Comparison of ENCODE assay signal across 1 cellular context in the genomic region with DNA sequence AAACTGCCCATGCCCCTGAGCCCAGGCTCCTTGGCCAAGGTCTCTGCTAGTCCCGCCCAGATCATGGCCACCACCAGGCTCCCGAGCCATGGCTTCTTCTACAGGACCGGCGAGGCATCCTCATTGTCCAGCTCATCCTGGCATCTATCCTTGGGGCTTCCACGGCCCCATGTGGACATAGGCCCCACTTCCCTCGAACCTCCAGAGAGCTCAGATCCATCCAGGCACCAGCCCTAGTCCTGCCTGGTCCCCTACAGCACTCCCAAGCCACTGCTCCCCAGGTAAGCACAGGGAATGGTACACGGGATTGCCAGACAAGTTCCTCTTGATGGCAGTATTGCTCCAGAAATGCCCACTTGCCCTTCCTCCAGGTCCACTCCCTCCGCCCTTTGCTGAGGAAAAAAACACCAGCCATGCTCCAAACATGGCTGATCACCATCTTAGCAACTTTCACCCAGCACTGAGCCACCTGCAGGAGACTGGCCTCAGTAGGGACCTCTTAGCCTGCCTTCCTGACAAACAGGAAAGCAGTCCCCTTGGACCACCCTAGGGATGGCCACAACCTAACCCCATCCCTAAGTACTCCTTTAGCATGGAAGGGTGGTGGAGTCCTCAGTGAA.
TF ChIP-seq lines count a peak whose summit lies in the region.

No MANE protein-coding gene starts in this region.

TF ChIP-seq in HepG2, 621 proteins besides CTCF, POLR2A, EP300 and RAD21 (continued from another document and continues in another):
- TF ChIP-seq, protein P1, sequence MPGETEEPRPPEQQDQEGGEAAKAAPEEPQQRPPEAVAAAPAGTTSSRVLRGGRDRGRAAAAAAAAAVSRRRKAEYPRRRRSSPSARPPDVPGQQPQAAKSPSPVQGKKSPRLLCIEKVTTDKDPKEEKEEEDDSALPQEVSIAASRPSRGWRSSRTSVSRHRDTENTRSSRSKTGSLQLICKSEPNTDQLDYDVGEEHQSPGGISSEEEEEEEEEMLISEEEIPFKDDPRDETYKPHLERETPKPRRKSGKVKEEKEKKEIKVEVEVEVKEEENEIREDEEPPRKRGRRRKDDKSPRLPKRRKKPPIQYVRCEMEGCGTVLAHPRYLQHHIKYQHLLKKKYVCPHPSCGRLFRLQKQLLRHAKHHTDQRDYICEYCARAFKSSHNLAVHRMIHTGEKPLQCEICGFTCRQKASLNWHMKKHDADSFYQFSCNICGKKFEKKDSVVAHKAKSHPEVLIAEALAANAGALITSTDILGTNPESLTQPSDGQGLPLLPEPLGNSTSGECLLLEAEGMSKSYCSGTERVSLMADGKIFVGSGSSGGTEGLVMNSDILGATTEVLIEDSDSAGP (CRISPR knock-in tag; IDR thresholded peaks at IDR 0.05; ENCODE audit: borderline replicate concordance), result peak; percentile 50; the same call in 1 of the 2 replicates
- TF ChIP-seq, protein P2, sequence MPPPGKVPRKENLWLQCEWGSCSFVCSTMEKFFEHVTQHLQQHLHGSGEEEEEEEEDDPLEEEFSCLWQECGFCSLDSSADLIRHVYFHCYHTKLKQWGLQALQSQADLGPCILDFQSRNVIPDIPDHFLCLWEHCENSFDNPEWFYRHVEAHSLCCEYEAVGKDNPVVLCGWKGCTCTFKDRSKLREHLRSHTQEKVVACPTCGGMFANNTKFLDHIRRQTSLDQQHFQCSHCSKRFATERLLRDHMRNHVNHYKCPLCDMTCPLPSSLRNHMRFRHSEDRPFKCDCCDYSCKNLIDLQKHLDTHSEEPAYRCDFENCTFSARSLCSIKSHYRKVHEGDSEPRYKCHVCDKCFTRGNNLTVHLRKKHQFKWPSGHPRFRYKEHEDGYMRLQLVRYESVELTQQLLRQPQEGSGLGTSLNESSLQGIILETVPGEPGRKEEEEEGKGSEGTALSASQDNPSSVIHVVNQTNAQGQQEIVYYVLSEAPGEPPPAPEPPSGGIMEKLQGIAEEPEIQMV (CRISPR knock-in tag; IDR thresholded peaks at IDR 0.05; ENCODE audit: low read depth), result no peak
- TF ChIP-seq HOXA3 (CRISPR knock-in tag; IDR thresholded peaks at IDR 0.05) (peak; percentile 79), PHB2 (IDR thresholded peaks at IDR 0.05; ENCODE audit: partially characterized antibody) (no peak), RNF2 (conservative IDR thresholded peaks at IDR 0.05; ENCODE audit: low read depth) (0 out of 2 replicates have a peak, but pooled peaks have one; percentile 37), TBX3 (IDR thresholded peaks at IDR 0.05; ENCODE audit: borderline replicate concordance) (no peak), PLRG1 (conservative IDR thresholded peaks at IDR 0.05) (no peak), ZNF441 (CRISPR knock-in tag; IDR thresholded peaks at IDR 0.05; ENCODE audit: borderline replicate concordance) (no peak), REXO4 (CRISPR knock-in tag; IDR thresholded peaks at IDR 0.05; ENCODE audit: borderline replicate concordance) (no peak), ZNF558 (CRISPR knock-in tag; IDR thresholded peaks at IDR 0.05; ENCODE audit: borderline replicate concordance) (no peak), KLF11 (CRISPR knock-in tag; IDR thresholded peaks at IDR 0.05) (no peak), RFXAP (CRISPR knock-in tag; IDR thresholded peaks at IDR 0.05; ENCODE audit: borderline replicate concordance) (no peak), MED1 (CRISPR knock-in tag; IDR thresholded peaks at IDR 0.05) (peak; percentile 63), TOE1 (CRISPR knock-in tag; IDR thresholded peaks at IDR 0.05) (no peak), SUZ12 (IDR thresholded peaks at IDR 0.05; ENCODE audit: low read depth, low read length) (no peak), SNRNP70 (IDR thresholded peaks at IDR 0.05; ENCODE audit: low read depth, low read length) (no peak), NONO (IDR thresholded peaks at IDR 0.05) (no peak), NONO (CRISPR knock-in tag; conservative IDR thresholded peaks at IDR 0.05) (0 out of 2 replicates have a peak, but pooled peaks have one; percentile 34), ETV5 (CRISPR knock-in tag; IDR thresholded peaks at IDR 0.05; ENCODE audit: borderline replicate concordance) (no peak), ZNF564 (CRISPR knock-in tag; IDR thresholded peaks at IDR 0.05) (no peak), DNMT3B (CRISPR knock-in tag; conservative IDR thresholded peaks at IDR 0.05) (no peak), ZBTB7A (CRISPR knock-in tag; IDR thresholded peaks at IDR 0.05) (peak; percentile 76; the same call in 1 of the 2 replicates), HOXD1 (CRISPR knock-in tag; IDR thresholded peaks at IDR 0.05) (no peak), ASH2L (IDR thresholded peaks at IDR 0.05; ENCODE audit: insufficient read length, low read depth, low read length) (no peak), ZNF605 (CRISPR knock-in tag; IDR thresholded peaks at IDR 0.05) (no peak), ZNF143 (CRISPR knock-in tag; IDR thresholded peaks at IDR 0.05) (no peak), ZNF557 (CRISPR knock-in tag; IDR thresholded peaks at IDR 0.05) (no peak), KDM3A (CRISPR knock-in tag; IDR thresholded peaks at IDR 0.05; ENCODE audit: low read depth) (peak; percentile 100), ZNF776 (CRISPR knock-in tag; IDR thresholded peaks at IDR 0.05) (no peak), DNMT1 (CRISPR knock-in tag; IDR thresholded peaks at IDR 0.05) (no peak), ZNF598 (CRISPR knock-in tag; IDR thresholded peaks at IDR 0.05; ENCODE audit: borderline replicate concordance) (no peak), ZNF749 (CRISPR knock-in tag; IDR thresholded peaks at IDR 0.05; ENCODE audit: borderline replicate concordance) (no peak), HCFC1 (IDR thresholded peaks at IDR 0.05; ENCODE audit: low read depth, low read length) (no peak; the same call in 1 of the 2 replicates)
- TF ChIP-seq, protein P3, sequence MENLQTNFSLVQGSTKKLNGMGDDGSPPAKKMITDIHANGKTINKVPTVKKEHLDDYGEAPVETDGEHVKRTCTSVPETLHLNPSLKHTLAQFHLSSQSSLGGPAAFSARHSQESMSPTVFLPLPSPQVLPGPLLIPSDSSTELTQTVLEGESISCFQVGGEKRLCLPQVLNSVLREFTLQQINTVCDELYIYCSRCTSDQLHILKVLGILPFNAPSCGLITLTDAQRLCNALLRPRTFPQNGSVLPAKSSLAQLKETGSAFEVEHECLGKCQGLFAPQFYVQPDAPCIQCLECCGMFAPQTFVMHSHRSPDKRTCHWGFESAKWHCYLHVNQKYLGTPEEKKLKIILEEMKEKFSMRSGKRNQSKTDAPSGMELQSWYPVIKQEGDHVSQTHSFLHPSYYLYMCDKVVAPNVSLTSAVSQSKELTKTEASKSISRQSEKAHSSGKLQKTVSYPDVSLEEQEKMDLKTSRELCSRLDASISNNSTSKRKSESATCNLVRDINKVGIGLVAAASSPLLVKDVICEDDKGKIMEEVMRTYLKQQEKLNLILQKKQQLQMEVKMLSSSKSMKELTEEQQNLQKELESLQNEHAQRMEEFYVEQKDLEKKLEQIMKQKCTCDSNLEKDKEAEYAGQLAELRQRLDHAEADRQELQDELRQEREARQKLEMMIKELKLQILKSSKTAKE (CRISPR knock-in tag; IDR thresholded peaks at IDR 0.05; ENCODE audit: borderline replicate concordance), result no peak
- TF ChIP-seq, protein P4, sequence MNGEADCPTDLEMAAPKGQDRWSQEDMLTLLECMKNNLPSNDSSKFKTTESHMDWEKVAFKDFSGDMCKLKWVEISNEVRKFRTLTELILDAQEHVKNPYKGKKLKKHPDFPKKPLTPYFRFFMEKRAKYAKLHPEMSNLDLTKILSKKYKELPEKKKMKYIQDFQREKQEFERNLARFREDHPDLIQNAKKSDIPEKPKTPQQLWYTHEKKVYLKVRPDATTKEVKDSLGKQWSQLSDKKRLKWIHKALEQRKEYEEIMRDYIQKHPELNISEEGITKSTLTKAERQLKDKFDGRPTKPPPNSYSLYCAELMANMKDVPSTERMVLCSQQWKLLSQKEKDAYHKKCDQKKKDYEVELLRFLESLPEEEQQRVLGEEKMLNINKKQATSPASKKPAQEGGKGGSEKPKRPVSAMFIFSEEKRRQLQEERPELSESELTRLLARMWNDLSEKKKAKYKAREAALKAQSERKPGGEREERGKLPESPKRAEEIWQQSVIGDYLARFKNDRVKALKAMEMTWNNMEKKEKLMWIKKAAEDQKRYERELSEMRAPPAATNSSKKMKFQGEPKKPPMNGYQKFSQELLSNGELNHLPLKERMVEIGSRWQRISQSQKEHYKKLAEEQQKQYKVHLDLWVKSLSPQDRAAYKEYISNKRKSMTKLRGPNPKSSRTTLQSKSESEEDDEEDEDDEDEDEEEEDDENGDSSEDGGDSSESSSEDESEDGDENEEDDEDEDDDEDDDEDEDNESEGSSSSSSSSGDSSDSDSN (CRISPR knock-in tag; IDR thresholded peaks at IDR 0.05), result 0 out of 2 replicates have a peak, but pooled peaks have one; percentile 26
- TF ChIP-seq, protein P5, sequence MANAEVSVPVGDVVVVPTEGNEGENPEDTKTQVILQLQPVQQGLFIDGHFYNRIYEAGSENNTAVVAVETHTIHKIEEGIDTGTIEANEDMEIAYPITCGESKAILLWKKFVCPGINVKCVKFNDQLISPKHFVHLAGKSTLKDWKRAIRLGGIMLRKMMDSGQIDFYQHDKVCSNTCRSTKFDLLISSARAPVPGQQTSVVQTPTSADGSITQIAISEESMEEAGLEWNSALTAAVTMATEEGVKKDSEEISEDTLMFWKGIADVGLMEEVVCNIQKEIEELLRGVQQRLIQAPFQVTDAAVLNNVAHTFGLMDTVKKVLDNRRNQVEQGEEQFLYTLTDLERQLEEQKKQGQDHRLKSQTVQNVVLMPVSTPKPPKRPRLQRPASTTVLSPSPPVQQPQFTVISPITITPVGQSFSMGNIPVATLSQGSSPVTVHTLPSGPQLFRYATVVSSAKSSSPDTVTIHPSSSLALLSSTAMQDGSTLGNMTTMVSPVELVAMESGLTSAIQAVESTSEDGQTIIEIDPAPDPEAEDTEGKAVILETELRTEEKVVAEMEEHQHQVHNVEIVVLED (CRISPR knock-in tag; IDR thresholded peaks at IDR 0.05; ENCODE audit: borderline replicate concordance), result peak; percentile 38; the same call in 1 of the 2 replicates
- TF ChIP-seq, protein P6, sequence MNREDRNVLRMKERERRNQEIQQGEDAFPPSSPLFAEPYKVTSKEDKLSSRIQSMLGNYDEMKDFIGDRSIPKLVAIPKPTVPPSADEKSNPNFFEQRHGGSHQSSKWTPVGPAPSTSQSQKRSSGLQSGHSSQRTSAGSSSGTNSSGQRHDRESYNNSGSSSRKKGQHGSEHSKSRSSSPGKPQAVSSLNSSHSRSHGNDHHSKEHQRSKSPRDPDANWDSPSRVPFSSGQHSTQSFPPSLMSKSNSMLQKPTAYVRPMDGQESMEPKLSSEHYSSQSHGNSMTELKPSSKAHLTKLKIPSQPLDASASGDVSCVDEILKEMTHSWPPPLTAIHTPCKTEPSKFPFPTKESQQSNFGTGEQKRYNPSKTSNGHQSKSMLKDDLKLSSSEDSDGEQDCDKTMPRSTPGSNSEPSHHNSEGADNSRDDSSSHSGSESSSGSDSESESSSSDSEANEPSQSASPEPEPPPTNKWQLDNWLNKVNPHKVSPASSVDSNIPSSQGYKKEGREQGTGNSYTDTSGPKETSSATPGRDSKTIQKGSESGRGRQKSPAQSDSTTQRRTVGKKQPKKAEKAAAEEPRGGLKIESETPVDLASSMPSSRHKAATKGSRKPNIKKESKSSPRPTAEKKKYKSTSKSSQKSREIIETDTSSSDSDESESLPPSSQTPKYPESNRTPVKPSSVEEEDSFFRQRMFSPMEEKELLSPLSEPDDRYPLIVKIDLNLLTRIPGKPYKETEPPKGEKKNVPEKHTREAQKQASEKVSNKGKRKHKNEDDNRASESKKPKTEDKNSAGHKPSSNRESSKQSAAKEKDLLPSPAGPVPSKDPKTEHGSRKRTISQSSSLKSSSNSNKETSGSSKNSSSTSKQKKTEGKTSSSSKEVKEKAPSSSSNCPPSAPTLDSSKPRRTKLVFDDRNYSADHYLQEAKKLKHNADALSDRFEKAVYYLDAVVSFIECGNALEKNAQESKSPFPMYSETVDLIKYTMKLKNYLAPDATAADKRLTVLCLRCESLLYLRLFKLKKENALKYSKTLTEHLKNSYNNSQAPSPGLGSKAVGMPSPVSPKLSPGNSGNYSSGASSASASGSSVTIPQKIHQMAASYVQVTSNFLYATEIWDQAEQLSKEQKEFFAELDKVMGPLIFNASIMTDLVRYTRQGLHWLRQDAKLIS (CRISPR knock-in tag; IDR thresholded peaks at IDR 0.05), result no peak
- TF ChIP-seq, protein P7, sequence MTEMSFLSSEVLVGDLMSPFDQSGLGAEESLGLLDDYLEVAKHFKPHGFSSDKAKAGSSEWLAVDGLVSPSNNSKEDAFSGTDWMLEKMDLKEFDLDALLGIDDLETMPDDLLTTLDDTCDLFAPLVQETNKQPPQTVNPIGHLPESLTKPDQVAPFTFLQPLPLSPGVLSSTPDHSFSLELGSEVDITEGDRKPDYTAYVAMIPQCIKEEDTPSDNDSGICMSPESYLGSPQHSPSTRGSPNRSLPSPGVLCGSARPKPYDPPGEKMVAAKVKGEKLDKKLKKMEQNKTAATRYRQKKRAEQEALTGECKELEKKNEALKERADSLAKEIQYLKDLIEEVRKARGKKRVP (CRISPR knock-in tag; IDR thresholded peaks at IDR 0.05), result no peak
- TF ChIP-seq, protein P8, sequence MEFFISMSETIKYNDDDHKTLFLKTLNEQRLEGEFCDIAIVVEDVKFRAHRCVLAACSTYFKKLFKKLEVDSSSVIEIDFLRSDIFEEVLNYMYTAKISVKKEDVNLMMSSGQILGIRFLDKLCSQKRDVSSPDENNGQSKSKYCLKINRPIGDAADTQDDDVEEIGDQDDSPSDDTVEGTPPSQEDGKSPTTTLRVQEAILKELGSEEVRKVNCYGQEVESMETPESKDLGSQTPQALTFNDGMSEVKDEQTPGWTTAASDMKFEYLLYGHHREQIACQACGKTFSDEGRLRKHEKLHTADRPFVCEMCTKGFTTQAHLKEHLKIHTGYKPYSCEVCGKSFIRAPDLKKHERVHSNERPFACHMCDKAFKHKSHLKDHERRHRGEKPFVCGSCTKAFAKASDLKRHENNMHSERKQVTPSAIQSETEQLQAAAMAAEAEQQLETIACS (CRISPR knock-in tag; IDR thresholded peaks at IDR 0.05), result no peak
- TF ChIP-seq, protein P9, sequence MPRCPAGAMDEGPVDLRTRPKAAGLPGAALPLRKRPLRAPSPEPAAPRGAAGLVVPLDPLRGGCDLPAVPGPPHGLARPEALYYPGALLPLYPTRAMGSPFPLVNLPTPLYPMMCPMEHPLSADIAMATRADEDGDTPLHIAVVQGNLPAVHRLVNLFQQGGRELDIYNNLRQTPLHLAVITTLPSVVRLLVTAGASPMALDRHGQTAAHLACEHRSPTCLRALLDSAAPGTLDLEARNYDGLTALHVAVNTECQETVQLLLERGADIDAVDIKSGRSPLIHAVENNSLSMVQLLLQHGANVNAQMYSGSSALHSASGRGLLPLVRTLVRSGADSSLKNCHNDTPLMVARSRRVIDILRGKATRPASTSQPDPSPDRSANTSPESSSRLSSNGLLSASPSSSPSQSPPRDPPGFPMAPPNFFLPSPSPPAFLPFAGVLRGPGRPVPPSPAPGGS (CRISPR knock-in tag; IDR thresholded peaks at IDR 0.05), result no peak
- TF ChIP-seq, protein P10, sequence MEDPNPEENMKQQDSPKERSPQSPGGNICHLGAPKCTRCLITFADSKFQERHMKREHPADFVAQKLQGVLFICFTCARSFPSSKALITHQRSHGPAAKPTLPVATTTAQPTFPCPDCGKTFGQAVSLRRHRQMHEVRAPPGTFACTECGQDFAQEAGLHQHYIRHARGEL (CRISPR knock-in tag; IDR thresholded peaks at IDR 0.05), result no peak
